ENCODE assay signal across 31 cellular contexts in the genomic region with DNA sequence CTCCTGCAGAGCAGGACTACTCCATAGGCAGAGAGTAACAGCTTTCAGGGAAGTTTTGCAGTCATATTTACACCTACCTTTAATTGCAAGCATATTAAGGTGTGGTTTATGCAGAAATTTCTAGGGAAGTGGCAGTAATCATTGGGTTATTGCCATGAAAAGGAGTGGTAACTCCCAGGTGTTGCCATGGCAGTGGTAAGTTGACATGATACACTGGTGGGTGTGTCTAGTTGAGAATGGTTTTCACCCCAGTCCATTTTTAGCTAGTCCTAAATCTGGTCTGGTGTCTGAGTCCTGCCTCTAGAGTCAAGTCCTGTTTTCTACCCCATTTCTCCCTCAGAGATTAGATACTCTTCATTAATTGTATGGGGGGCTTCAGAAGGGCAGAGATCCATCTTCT.
"Had no signal": no experiment of that assay in that cellular context is flagged by ENCODE, and none has a peak within 500 bp of the region (broad histone marks: within the 10 kb centered on the region; RNA-seq: fewer than 3 reads in every experiment).

No MANE protein-coding gene starts in this region.

- H3K4me3 ChIP-seq: adrenal gland, body of pancreas, coronary artery, dorsolateral prefrontal cortex, esophagus squamous epithelium, gastroesophageal sphincter had no signal

- DNase-seq: activated B cell treated with CpG ODN at 0.5 μM for 24 hours; activated CD4-positive, alpha-beta T cell treated with anti-CD3 and anti-CD28 coated beads for 48 hours; activated CD4-positive, alpha-beta T cell treated with anti-CD3 and anti-CD28 coated beads, Interleukin-2, amount 50 U/mL, for 1 hour; activated CD4-positive, alpha-beta T cell treated with anti-CD3 and anti-CD28 coated beads, Interleukin-2, amount 50 U/mL, for 48 hours; activated CD8-positive, alpha-beta memory T cell treated with anti-CD3 and anti-CD28 coated beads for 24 hours; activated CD8-positive, alpha-beta T cell treated with anti-CD3 and anti-CD28 coated beads for 36 hours; activated effector memory CD4-positive, alpha-beta T cell treated with Interleukin-2 at 50 U/mL for 16 hours; activated gamma-delta T cell treated with Interleukin-2 at 50 U/mL for 16 hours; activated naive CD4-positive, alpha-beta T cell treated with anti-CD3 and anti-CD28 coated beads, Interleukin-2, amount 50 U/mL, for 16 hours; activated naive CD4-positive, alpha-beta T cell treated with Interleukin-2 at 50 U/mL for 16 hours; activated naive CD8-positive, alpha-beta T cell treated with anti-CD3 and anti-CD28 coated beads, Interleukin-2, amount 50 U/mL, for 24 hours; activated T-cell treated with anti-CD3 and anti-CD28 coated beads, Interleukin-2, amount 50 U/mL, for 4 hours; adrenal gland; amygdala; aorta; body of pancreas; dorsolateral prefrontal cortex; effector memory CD4-positive, alpha-beta T cell; endodermal cell; erythroblast; esophagus squamous epithelium; foreskin melanocyte; head of caudate nucleus; T-helper 1 cell; T-helper 17 cell; T1000; WERI-Rb-1 had no signal

- H3K27ac ChIP-seq: adrenal gland, body of pancreas, coronary artery, dorsolateral prefrontal cortex, gastroesophageal sphincter, WERI-Rb-1 had no signal

- H3K36me3 ChIP-seq: adrenal gland, esophagus squamous epithelium, gastroesophageal sphincter, WERI-Rb-1 had no signal

- H3K27me3 ChIP-seq: adrenal gland, body of pancreas, esophagus squamous epithelium, gastroesophageal sphincter had no signal

- H3K4me1 ChIP-seq: adrenal gland, body of pancreas, gastroesophageal sphincter had no signal

- H3K9me3 ChIP-seq: adrenal gland had no signal

- ATAC-seq: activated CD4-positive, CD25-positive, alpha-beta regulatory T cell treated with anti-CD3 and anti-CD28 coated beads, Interleukin-2, amount 50 U/mL, for 24 hours; activated CD8-positive, alpha-beta T cell treated with anti-CD3 and anti-CD28 coated beads for 36 hours; activated naive CD8-positive, alpha-beta T cell treated with anti-CD3 and anti-CD28 coated beads, Interleukin-2, amount 50 U/mL, for 24 hours; activated T-cell treated with anti-CD3 and anti-CD28 coated beads, Interleukin-2, amount 50 U/mL, for 4 hours; activated T-helper 17 cell treated with anti-CD3 and anti-CD28 coated beads, Interleukin-2, amount 50 U/mL, for 72 hours; body of pancreas; gastroesophageal sphincter; T-helper 17 cell had no signal
